In the genomic region with DNA sequence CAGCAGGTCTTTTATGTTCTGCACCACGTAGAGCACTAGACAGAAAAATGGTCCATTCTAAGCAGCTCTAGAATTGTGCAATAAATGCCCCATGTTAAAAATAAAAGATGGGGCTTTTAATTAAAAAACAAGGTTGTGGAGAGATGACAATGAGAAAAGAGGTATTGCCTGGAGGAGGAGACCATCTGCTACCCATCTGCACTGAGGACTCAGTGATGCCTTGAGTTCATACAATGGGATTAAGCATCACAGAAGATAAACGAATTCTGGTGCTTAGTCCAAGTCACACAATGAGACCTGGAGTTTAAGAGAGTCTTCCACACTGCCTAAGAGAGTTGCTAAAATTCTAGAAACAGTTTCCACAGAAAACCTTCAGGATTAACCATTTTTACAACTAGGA, we compare ENCODE assay signal across 15 cellular contexts.
"Had no signal": no experiment of that assay in that cellular context is flagged by ENCODE, and none has a peak within 500 bp of the region (broad histone marks: within the 10 kb centered on the region; RNA-seq: fewer than 3 reads in every experiment).

No MANE protein-coding gene starts in this region.

- H3K27me3 ChIP-seq: heart right ventricle, ovary, thyroid gland had no signal

- H3K9me3 Mint-ChIP-seq: dendritic cell treated with granulocyte-macrophage colony-stimulating factor and Interleukin-4, amounts not matched to agents 40 ng/mL and 50 ng/mL, for 4 days; stimulated activated effector memory CD8-positive, alpha-beta T cell treated with anti-CD3 and anti-CD28 coated beads, Interleukin-12 subunit alpha, Interleukin-12 subunit beta, amount 100 ng/mL, for 72 hours had no signal

- H3K27ac Mint-ChIP-seq: activated naive CD8-positive, alpha-beta T cell treated with anti-CD3 and anti-CD28 coated beads, Interleukin-2, amount 10 ng/mL, durations not matched to agents 7 days and 5 days; dendritic cell treated with granulocyte-macrophage colony-stimulating factor and Interleukin-4, amounts not matched to agents 40 ng/mL and 50 ng/mL, for 4 days; natural killer cell treated with Interleukin-12 subunit alpha and Interleukin-12 subunit beta and Interleukin-15 and Interleukin-18, amount 100 ng/mL, for 72 hours; stimulated activated effector memory CD8-positive, alpha-beta T cell treated with anti-CD3 and anti-CD28 coated beads, Interleukin-12 subunit alpha, Interleukin-12 subunit beta, amount 100 ng/mL, for 72 hours had no signal

- H3K27me3 Mint-ChIP-seq: activated naive CD8-positive, alpha-beta T cell treated with anti-CD3 and anti-CD28 coated beads, Interleukin-2, amount 10 ng/mL, durations not matched to agents 7 days and 5 days; dendritic cell treated with granulocyte-macrophage colony-stimulating factor and Interleukin-4, amounts not matched to agents 40 ng/mL and 50 ng/mL, for 4 days; natural killer cell treated with Interleukin-12 subunit alpha and Interleukin-12 subunit beta and Interleukin-15 and Interleukin-18, amount 100 ng/mL, for 72 hours had no signal

- DNase-seq: activated CD4-positive, CD25-positive, alpha-beta regulatory T cell treated with anti-CD3 and anti-CD28 coated beads, Interleukin-2, amount 50 U/mL, for 72 hours; activated naive CD4-positive, alpha-beta T cell; activated naive CD8-positive, alpha-beta T cell treated with anti-CD3 and anti-CD28 coated beads, Interleukin-2, amount 10 ng/mL, durations not matched to agents 7 days and 5 days; activated T-cell treated with anti-CD3 and anti-CD28 coated beads for 4 hours; anterior cingulate cortex; cerebellar nuclear complex; effector memory CD4-positive, alpha-beta T cell; foreskin melanocyte; heart right ventricle; mesendoderm; ovary; thyroid gland had no signal

- H3K4me3 Mint-ChIP-seq: activated naive CD8-positive, alpha-beta T cell treated with anti-CD3 and anti-CD28 coated beads, Interleukin-2, amount 10 ng/mL, durations not matched to agents 7 days and 5 days; dendritic cell treated with granulocyte-macrophage colony-stimulating factor and Interleukin-4, amounts not matched to agents 40 ng/mL and 50 ng/mL, for 4 days; natural killer cell treated with Interleukin-12 subunit alpha and Interleukin-12 subunit beta and Interleukin-15 and Interleukin-18, amount 100 ng/mL, for 72 hours; stimulated activated effector memory CD8-positive, alpha-beta T cell treated with anti-CD3 and anti-CD28 coated beads, Interleukin-12 subunit alpha, Interleukin-12 subunit beta, amount 100 ng/mL, for 72 hours had no signal

- H3K9me3 ChIP-seq: heart right ventricle, ovary, thyroid gland had no signal

- H3K36me3 Mint-ChIP-seq: natural killer cell treated with Interleukin-12 subunit alpha and Interleukin-12 subunit beta and Interleukin-15 and Interleukin-18, amount 100 ng/mL, for 72 hours; stimulated activated effector memory CD8-positive, alpha-beta T cell treated with anti-CD3 and anti-CD28 coated beads, Interleukin-12 subunit alpha, Interleukin-12 subunit beta, amount 100 ng/mL, for 72 hours had no signal

- H3K36me3 ChIP-seq: heart right ventricle, ovary, thyroid gland had no signal

- H3K27ac ChIP-seq: heart right ventricle, ovary had no signal

- H3K4me3 ChIP-seq: heart right ventricle, ovary, thyroid gland had no signal
